ENCODE assay signal across 11 cellular contexts in genomic region chr22:44360686-44361381, GRCh38. TPM values are rescaled to one million over a fixed set of nuclear protein-coding genes. Genes with fewer than 3 reads are reported as not detected.
A peak's percentile ranks its signal among the peaks of the same experiment; 100 is the strongest.
DNase-seq lines count a peak whose midpoint lies in the region; ATAC-seq and TF ChIP-seq lines count a peak whose summit lies in the region.
"Had no signal": no experiment of that assay in that cellular context is flagged by ENCODE, and none has a peak within 500 bp of the region (broad histone marks: within the 10 kb centered on the region; RNA-seq: fewer than 3 reads in every experiment).

No MANE protein-coding gene starts in this region.

- peak overlapping the region; percentile 71 to 85 for H3K27ac ChIP-seq in thoracic aorta

- TF ChIP-seq CTCF in thoracic aorta (IDR thresholded peaks at IDR 0.05) (peak; percentile 61), GM10266 (IDR thresholded peaks at IDR 0.05; ENCODE audit: control insufficient read depth, insufficient read depth, low read depth, missing control alignments) (no peak)

- peaks cover 28 to 72% of the 10 kb centered on the region in 2 donors for H3K4me1 ChIP-seq in thoracic aorta (ENCODE audit: control insufficient read depth in 1 of 2, low read depth in 2 of 2)

- no peaks in the 10 kb centered on the region for H3K9me3 ChIP-seq in thoracic aorta

- in situ Hi-C loops in T47D (cut with HindIII; ENCODE audit: low pct_unique_long_range_greater_than_20kb, low sequenced_read_pairs): no loop called here

- H3K36me3 ChIP-seq in thoracic aorta: no peaks in the 10 kb centered on the region

- ATAC-seq in thoracic aorta (ENCODE audit: insufficient number of reproducible peaks, low FRiP score, low read depth) (peak; percentile 55), GM19035 (IDR thresholded peaks at IDR 0.05; ENCODE audit: unreplicated experiment) (no peak)

- H3K27me3 ChIP-seq in thoracic aorta (replicated peaks; ENCODE audit: insufficient read depth): no peaks in the 10 kb centered on the region

- DNase-seq in HS-27A (ENCODE audit: low read depth) (peak; percentile 87), T47D (ENCODE audit: low read depth in 1 of 2, low spot score in 1 of 2) (peak; percentile 23 to 72), islet precursor cell (peak; percentile 72), thoracic aorta (ENCODE audit: low spot score) (peak; percentile 53), GM10266 (ENCODE audit: extremely low spot score) (no peak), HPDE6-E6E7 (ENCODE audit: extremely low spot score) (no peak), hepatic stellate cell (ENCODE audit: low spot score) (no peak)
- DNase-seq: foreskin melanocyte, small intestine had no signal

- H3K4me3 ChIP-seq in thoracic aorta: peak overlapping the region; percentile 6

RNA-seq across cellular contexts. Expression of gene SHISAL1, which starts 48.1 kb away (rescaled TPM):
- 1 to 10 TPM in 1 of 2 donors, under 1 TPM in 1; 0.81 to 3.4 TPM for total RNA-seq in thoracic aorta
- total RNA-seq: activated CD8-positive, alpha-beta memory T cell treated with anti-CD3 and anti-CD28 coated beads for 36 hours had no signal

Comparison
In these comparisons a context has a peak if more than half of its experiments do, and no peak if none do; other contexts are left out.
1. DNase-seq: peak in HS-27A (single experiment), T47D (2 of 2), islet precursor cell (single experiment) and thoracic aorta (single experiment); none in GM10266 (single experiment), HPDE6-E6E7 (single experiment) and hepatic stellate cell (single experiment).